1 cellular context compared by ENCODE assay signal in genomic region chr13:19817106-19817505, GRCh38.
TF ChIP-seq lines count a peak whose summit lies in the region.

No MANE protein-coding gene starts in this region.

TF ChIP-seq in WTC11, 78 proteins besides CTCF, POLR2A, EP300 and RAD21 (continued from another document):
- no peak for TF ChIP-seq ATF2 (CRISPR knock-in tag; IDR thresholded peaks at IDR 0.05; ENCODE audit: borderline replicate concordance, low read depth)
